20 cellular contexts compared by ENCODE assay signal in the genomic region with DNA sequence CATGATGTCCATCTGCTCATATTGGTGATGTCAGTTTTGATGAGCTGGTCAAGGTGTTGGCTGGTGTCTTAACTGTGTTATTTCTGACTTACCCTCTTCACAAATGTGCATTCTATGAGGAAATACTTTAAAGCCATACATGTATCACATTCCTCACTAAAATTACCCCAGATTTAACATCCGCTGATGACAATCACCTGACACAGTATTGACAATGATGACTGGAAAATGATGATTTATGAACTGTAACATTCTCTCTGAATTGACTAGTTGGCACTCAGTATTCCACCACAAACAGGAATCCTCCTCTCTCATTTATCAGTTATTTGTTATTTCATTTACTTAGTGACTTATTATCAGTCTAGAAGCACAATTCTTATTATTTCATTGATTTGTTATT.
"Had no signal": no experiment of that assay in that cellular context is flagged by ENCODE, and none has a peak within 500 bp of the region (broad histone marks: within the 10 kb centered on the region; RNA-seq: fewer than 3 reads in every experiment).

No MANE protein-coding gene starts in this region.

- DNase-seq: KBM-7, MV-4-11, NCI-H1048, NCI-H1105, NCI-H1417, NCI-H1436 treated with DMSO at 0.1 percent for 48 hours, NCI-H1694, NCI-H187 treated with DMSO at 0.1 percent for 48 hours, NCI-H2029 treated with DMSO at 0.1 percent for 48 hours, NCI-H2227 treated with DMSO at 0.1 percent for 48 hours, NCI-H446, NCI-H510A, NCI-H524 treated with DMSO at 0.1 percent for 48 hours, NCI-H69, NCI-H774, RPMI8226, SHP77, SK-N-SH, T-helper 1 cell had no signal

- FAIRE-seq: RCC 7860 had no signal

- H3K9me3 ChIP-seq: SK-N-SH had no signal

- H3K9ac ChIP-seq: SK-N-SH had no signal

- H3K9me2 ChIP-seq: SK-N-SH had no signal
